12 cellular contexts compared by ENCODE assay signal in the genomic region with DNA sequence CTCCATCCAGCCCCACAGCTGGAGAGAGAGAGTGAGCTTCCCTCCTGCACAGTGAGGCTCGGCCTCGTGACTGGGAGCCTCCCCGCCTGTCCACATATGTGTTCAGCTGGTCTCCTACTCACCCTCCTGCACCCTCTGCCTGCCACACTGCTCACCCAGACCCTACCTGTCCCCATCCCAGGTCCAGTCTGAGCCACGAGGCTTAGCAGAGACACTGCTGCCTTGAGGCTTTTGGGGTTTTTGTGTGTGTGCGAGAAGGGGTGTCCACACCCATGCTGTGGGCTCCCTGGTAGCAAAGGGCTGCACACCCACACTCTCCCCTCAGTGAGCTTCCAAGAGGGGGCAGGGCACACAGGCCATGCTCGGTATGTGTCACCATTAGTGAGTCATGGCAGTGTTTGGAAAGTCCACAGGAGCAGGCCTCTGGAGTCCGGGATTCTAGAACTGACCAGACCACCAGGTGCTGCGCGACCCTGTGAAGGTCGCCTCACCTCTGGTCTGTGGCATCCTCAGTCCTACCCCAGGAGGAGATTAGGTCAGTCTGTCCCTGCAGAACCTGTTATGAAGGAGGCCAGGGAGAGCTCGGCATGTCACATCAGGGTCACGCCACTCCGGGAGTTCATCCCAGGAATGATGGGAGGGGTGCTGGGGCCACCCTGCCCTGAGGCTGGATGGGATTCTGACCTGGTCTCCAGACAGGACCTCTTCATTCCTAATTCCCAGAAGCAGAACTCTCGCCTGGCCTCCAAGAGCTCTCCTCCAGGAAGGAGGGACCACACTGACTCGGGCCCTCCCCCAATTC. TPM values are rescaled to one million over a fixed set of nuclear protein-coding genes. Genes with fewer than 3 reads are reported as not detected.
DNase-seq lines count a peak whose midpoint lies in the region; ATAC-seq and TF ChIP-seq lines count a peak whose summit lies in the region.
"Had no signal": no experiment of that assay in that cellular context is flagged by ENCODE, and none has a peak within 500 bp of the region (broad histone marks: within the 10 kb centered on the region; RNA-seq: fewer than 3 reads in every experiment).

No MANE protein-coding gene starts in this region.

- H3K9me3 ChIP-seq in H9 (ENCODE audit: control insufficient read depth, low read depth, low read length) (no peaks in the 10 kb centered on the region), skeletal muscle satellite cell (replicated peaks; ENCODE audit: low read length) (no peaks in the 10 kb centered on the region), Karpas-422 (ENCODE audit: low read length) (no peaks in the 10 kb centered on the region)
- H3K9me3 ChIP-seq: colonic mucosa had no signal

- H3K23me2 ChIP-seq in H9 (ENCODE audit: insufficient read length, low read depth, low read length, poor library complexity, severe bottlenecking) = no peaks in the 10 kb centered on the region

- H2AFZ ChIP-seq in H9 (ENCODE audit: low read length) = no peak overlapping the region
- H2AFZ ChIP-seq in Karpas-422 (ENCODE audit: low read length) = no peak overlapping the region

- no peaks in the 10 kb centered on the region for H3K79me1 ChIP-seq in H9 (ENCODE audit: insufficient read depth, low read depth, low read length, poor library complexity, severe bottlenecking)

- H3K4me3 Mint-ChIP-seq in H9 = no peak overlapping the region
- no peak overlapping the region for H3K4me3 Mint-ChIP-seq in activated CD8-positive, alpha-beta T cell treated with anti-CD3 and anti-CD28 coated beads for 36 hours

- no peaks in the 10 kb centered on the region for H3K4me1 ChIP-seq in H9 (ENCODE audit: insufficient read depth, low read length)
- H3K4me1 ChIP-seq in skeletal muscle satellite cell (ENCODE audit: control insufficient read depth, insufficient read depth, low read length) = peaks cover 48% of the 10 kb centered on the region
- no peaks in the 10 kb centered on the region for H3K4me1 ChIP-seq in Karpas-422 (ENCODE audit: low read length)
- H3K4me1 ChIP-seq: colonic mucosa had no signal

- peaks cover 14% of the 10 kb centered on the region for H3K27me3 Mint-ChIP-seq in H9 (ENCODE audit: low read depth)
- H3K27me3 Mint-ChIP-seq in activated CD8-positive, alpha-beta T cell treated with anti-CD3 and anti-CD28 coated beads for 36 hours = no peaks in the 10 kb centered on the region

- no peak overlapping the region for H3K18ac ChIP-seq in H9 (ENCODE audit: insufficient read length, low read depth, low read length)

- no peak overlapping the region for H3K4me2 ChIP-seq in H9 (ENCODE audit: insufficient read depth, insufficient read length, low read length)
- no peak overlapping the region for H3K4me2 ChIP-seq in skeletal muscle satellite cell (ENCODE audit: low read length)
- H3K4me2 ChIP-seq in Karpas-422 (ENCODE audit: low read depth, low read length, poor library complexity, severe bottlenecking) = no peak overlapping the region

- DNase-seq in H9 (peak; percentile 22), glomerular visceral epithelial cell (ENCODE audit: extremely low spot score) (peak; percentile 81), Karpas-422 (no peak), mesenteric fat pad (ENCODE audit: low spot score) (no peak)
- no peak for DNase-seq in activated CD8-positive, alpha-beta T cell treated with anti-CD3 and anti-CD28 coated beads for 36 hours
- no peak for DNase-seq in activated CD4-positive, alpha-beta T cell treated with anti-CD3 and anti-CD28 coated beads for 48 hours
- DNase-seq: colonic mucosa; MV-4-11; stimulated activated CD4-positive, alpha-beta T cell treated with anti-CD3 and anti-CD28 coated beads, Interleukin-15, amount 100 ng/mL, for 24 hours had no signal

- H3K4ac ChIP-seq in H9 (ENCODE audit: low read depth, low read length) = no peak overlapping the region

- H3K56ac ChIP-seq in H9 (ENCODE audit: insufficient read length, low read depth, low read length) = no peak overlapping the region

- TF ChIP-seq CTCF in H9 (conservative IDR thresholded peaks at IDR 0.05) = no peak
- no peak for TF ChIP-seq CTCF in activated CD8-positive, alpha-beta T cell treated with anti-CD3 and anti-CD28 coated beads for 36 hours (IDR thresholded peaks at IDR 0.05)

- no peak overlapping the region for H2BK20ac ChIP-seq in H9 (ENCODE audit: low read depth, low read length, poor library complexity, severe bottlenecking)

- H4K20me1 ChIP-seq in H9 (ENCODE audit: control insufficient read depth, insufficient read depth, insufficient read length) = no peaks in the 10 kb centered on the region
- no peaks in the 10 kb centered on the region for H4K20me1 ChIP-seq in Karpas-422 (ENCODE audit: insufficient read depth, low read depth, low read length)

- peaks cover 18 to 34% of the 10 kb centered on the region in 2 experiments for H3K4me1 Mint-ChIP-seq in H9
- no peaks in the 10 kb centered on the region for H3K4me1 Mint-ChIP-seq in activated CD8-positive, alpha-beta T cell treated with anti-CD3 and anti-CD28 coated beads for 36 hours (ENCODE audit: low read depth)

- H3T11ph ChIP-seq in H9 (ENCODE audit: low read length) = no peak overlapping the region

- H3K79me2 ChIP-seq in H9 (ENCODE audit: insufficient read depth, low read length) (no peaks in the 10 kb centered on the region), Karpas-422 (ENCODE audit: low read length) (no peaks in the 10 kb centered on the region)

- no peak overlapping the region for H2AK5ac ChIP-seq in H9 (ENCODE audit: insufficient read length, low read length)

- no CpG with 5 or more reads among the region's 15 CpGs for WGBS in H9 (ENCODE audit: extremely low coverage, insufficient read length, low lambda C conversion rate)

- no peak overlapping the region for H2BK5ac ChIP-seq in H9 (ENCODE audit: insufficient read length, low read length)

- H2BK12ac ChIP-seq in H9 (ENCODE audit: insufficient read length, low read depth, low read length) = no peak overlapping the region

- CTCF ChIA-PET in activated CD8-positive, alpha-beta T cell treated with anti-CD3 and anti-CD28 coated beads for 36 hours (lab: Charles Lee) = no interaction called here

- H3K36me3 Mint-ChIP-seq in H9 (ENCODE audit: insufficient read depth in 1 of 3, low read depth in 3 of 3) = no peaks in the 10 kb centered on the region
- no peaks in the 10 kb centered on the region for H3K36me3 Mint-ChIP-seq in activated CD8-positive, alpha-beta T cell treated with anti-CD3 and anti-CD28 coated beads for 36 hours (ENCODE audit: low read depth)

- no peak overlapping the region for H4K91ac ChIP-seq in H9 (ENCODE audit: insufficient read length, low read depth, low read length)

- H3K9me2 ChIP-seq in Karpas-422 (replicated peaks; ENCODE audit: insufficient read depth, low read length) = no peaks in the 10 kb centered on the region

- no peak overlapping the region; the same call in 1 of the 2 replicates for H3K14ac ChIP-seq in H9 (ENCODE audit: insufficient read depth, low read length)

- no peak overlapping the region for H2BK15ac ChIP-seq in H9 (ENCODE audit: low read depth, low read length)

- no peaks in the 10 kb centered on the region for H3K9me3 Mint-ChIP-seq in H9
- no peaks in the 10 kb centered on the region for H3K9me3 Mint-ChIP-seq in activated CD8-positive, alpha-beta T cell treated with anti-CD3 and anti-CD28 coated beads for 36 hours

- no peak overlapping the region for H3K27ac ChIP-seq in H9 (ENCODE audit: insufficient read length, low read depth, low read length)
- H3K27ac ChIP-seq in Karpas-422 (ENCODE audit: low read length) = no peak overlapping the region
- H3K27ac ChIP-seq: colonic mucosa, SK-N-MC had no signal

- H3K27me3 ChIP-seq in H9 (ENCODE audit: insufficient read depth, low read length) = no peaks in the 10 kb centered on the region
- no peaks in the 10 kb centered on the region for H3K27me3 ChIP-seq in skeletal muscle satellite cell (ENCODE audit: control insufficient read depth, insufficient read depth, low read length)
- H3K27me3 ChIP-seq in Karpas-422 (ENCODE audit: low read length) = no peaks in the 10 kb centered on the region
- H3K27me3 ChIP-seq: colonic mucosa had no signal

- no peak overlapping the region for H3K27ac Mint-ChIP-seq in H9
- no peak overlapping the region for H3K27ac Mint-ChIP-seq in activated CD8-positive, alpha-beta T cell treated with anti-CD3 and anti-CD28 coated beads for 36 hours

- H3K9ac ChIP-seq in H9 (ENCODE audit: extremely low read depth, insufficient read length, low read length) = no peak overlapping the region
- H3K9ac ChIP-seq in skeletal muscle satellite cell (ENCODE audit: low read depth, low read length) = peak overlapping the region; percentile 4
- H3K9ac ChIP-seq in Karpas-422 (ENCODE audit: low read length) = no peak overlapping the region

- H2BK120ac ChIP-seq in H9 (ENCODE audit: low read depth, low read length, poor library complexity, severe bottlenecking) = no peak overlapping the region

- H3K36me3 ChIP-seq in skeletal muscle satellite cell (ENCODE audit: insufficient read depth, low read length) = no peaks in the 10 kb centered on the region
- H3K36me3 ChIP-seq in Karpas-422 (ENCODE audit: insufficient read depth, low read length) = no peaks in the 10 kb centered on the region
- H3K36me3 ChIP-seq: colonic mucosa had no signal

- no peak overlapping the region for H3K23ac ChIP-seq in H9 (ENCODE audit: insufficient read length, low read depth, low read length)

- no peak overlapping the region for H4K5ac ChIP-seq in H9 (ENCODE audit: insufficient read length, low read depth, low read length)

- no peak overlapping the region for H4K8ac ChIP-seq in H9 (replicated peaks; ENCODE audit: insufficient read length, low read depth, low read length)

- ATAC-seq in activated CD8-positive, alpha-beta T cell treated with anti-CD3 and anti-CD28 coated beads for 36 hours = peak; percentile 51
- ATAC-seq in GM19452 (IDR thresholded peaks at IDR 0.05; ENCODE audit: unreplicated experiment) = no peak

- H3K4me3 ChIP-seq in skeletal muscle satellite cell (ENCODE audit: low read length) (no peak overlapping the region), Karpas-422 (ENCODE audit: low read length) (no peak overlapping the region)
- H3K4me3 ChIP-seq: colonic mucosa, SK-N-MC had no signal

- POLR2A ChIA-PET in activated CD8-positive, alpha-beta T cell treated with anti-CD3 and anti-CD28 coated beads for 36 hours (lab: Charles Lee) = no interaction called here

- intact Hi-C loops in activated CD8-positive, alpha-beta T cell treated with anti-CD3 and anti-CD28 coated beads for 36 hours (cut with micrococcal nuclease) = no loop called here

RNA-seq across cellular contexts. Expression of a gene that starts 39.9 kb away (rescaled TPM):
- 27.7 and 29.4 TPM in 2 replicates for total RNA-seq in H9 (2021)
- total RNA-seq in activated CD8-positive, alpha-beta T cell treated with anti-CD3 and anti-CD28 coated beads for 36 hours = 10 to 100 TPM; 17.4 to 18.1 TPM
- total RNA-seq in skeletal muscle satellite cell (2012; rRNA removed) = 4.8 and 7.6 TPM in 2 replicates
- 1.3 and 2.1 TPM in 2 replicates for total RNA-seq in Karpas-422 (2014; rRNA removed; shearing (Covaris generic); ENCODE audit: low replicate concordance)
- 56.2 TPM for total RNA-seq in mesenteric fat pad

Comparison
In these comparisons a context has a peak if more than half of its experiments do, and no peak if none do; other contexts are left out.
1. DNase-seq: peak in H9 (single experiment) and glomerular visceral epithelial cell (single experiment); none in activated CD8-positive, alpha-beta T cell treated with anti-CD3 and anti-CD28 coated beads for 36 hours (single experiment), activated CD4-positive, alpha-beta T cell treated with anti-CD3 and anti-CD28 coated beads for 48 hours (single experiment), Karpas-422 (single experiment) and mesenteric fat pad (single experiment).